Comparison of ENCODE assay signal across 29 cellular contexts in the genomic region with DNA sequence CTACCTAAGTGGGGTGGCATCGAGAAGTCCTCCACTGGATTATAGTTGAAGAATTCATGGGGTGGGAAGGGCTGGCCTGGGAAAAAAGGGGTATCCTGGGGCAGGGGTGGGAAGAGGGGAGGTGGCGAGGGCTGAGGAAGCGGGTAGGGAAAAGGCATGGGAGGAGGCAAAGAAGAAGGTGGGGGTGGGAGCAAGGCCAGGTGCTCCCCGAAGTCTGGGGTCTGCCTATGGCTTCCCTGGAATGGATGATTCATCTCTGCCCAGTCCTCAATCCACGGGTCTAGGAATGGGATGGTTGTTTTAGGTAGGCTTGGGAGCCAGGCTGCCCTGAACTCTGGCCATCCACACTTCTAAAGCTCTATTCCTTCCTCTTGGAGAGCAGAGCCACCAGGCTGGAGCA. TPM values are rescaled to one million over a fixed set of nuclear protein-coding genes. Genes with fewer than 3 reads are reported as not detected.
"Had no signal": no experiment of that assay in that cellular context is flagged by ENCODE, and none has a peak within 500 bp of the region (broad histone marks: within the 10 kb centered on the region; RNA-seq: fewer than 3 reads in every experiment).

No MANE protein-coding gene starts in this region.

- FAIRE-seq: RCC 7860, TTC549 had no signal

- H3K27ac Mint-ChIP-seq: activated B cell treated with CpG ODN at 0.5 μM for 24 hours; activated CD4-positive, alpha-beta T cell treated with anti-CD3 and anti-CD28 coated beads, Interleukin-2, amount 10 ng/mL, durations not matched to agents 24 days and 14 days; activated naive CD4-positive, alpha-beta T cell treated with anti-CD3 and anti-CD28 coated beads for 36 hours; activated naive CD8-positive, alpha-beta T cell treated with anti-CD3 and anti-CD28 coated beads, Interleukin-2, amount 10 ng/mL, durations not matched to agents 7 days and 5 days; activated T-helper 17 cell treated with anti-CD3 and anti-CD28 coated beads, Interleukin-2, amount 50 U/mL, for 72 hours had no signal

- DNase-seq: activated B cell treated with CpG ODN at 0.5 μM for 24 hours; activated CD4-positive, alpha-beta T cell treated with anti-CD3 and anti-CD28 coated beads for 1 hour; activated CD4-positive, alpha-beta T cell treated with anti-CD3 and anti-CD28 coated beads, Interleukin-2, amount 10 ng/mL, durations not matched to agents 24 days and 14 days; activated CD4-positive, alpha-beta T cell treated with anti-CD3 and anti-CD28 coated beads, Interleukin-2, amount 50 U/mL, for 48 hours; activated gamma-delta T cell; activated naive CD4-positive, alpha-beta T cell treated with anti-CD3 and anti-CD28 coated beads for 36 hours; activated naive CD8-positive, alpha-beta T cell treated with anti-CD3 and anti-CD28 coated beads, Interleukin-2, amount 10 ng/mL, durations not matched to agents 7 days and 5 days; activated T-cell treated with anti-CD3 and anti-CD28 coated beads for 4 hours; activated T-cell treated with anti-CD3 and anti-CD28 coated beads, Interleukin-2, amount 50 U/mL, for 48 hours; adrenal gland; anterior cingulate cortex; caudate nucleus; Kasumi-1; KBM-7; NCI-H1105 treated with DMSO at 0.1 percent for 48 hours; NCI-H1436 treated with DMSO at 0.1 percent for 48 hours; NCI-H187; NCI-H2081; NCI-H510A treated with DMSO at 0.1 percent for 48 hours; NCI-H69; PC-3; SIG-M5; T-helper 2 cell; T1000 had no signal

- H3K9me3 Mint-ChIP-seq: activated B cell treated with CpG ODN at 0.5 μM for 24 hours; activated naive CD4-positive, alpha-beta T cell treated with anti-CD3 and anti-CD28 coated beads for 36 hours; activated naive CD8-positive, alpha-beta T cell treated with anti-CD3 and anti-CD28 coated beads, Interleukin-2, amount 10 ng/mL, durations not matched to agents 7 days and 5 days had no signal

- H3K27ac ChIP-seq: adrenal gland, breast epithelium had no signal

- H3K9me3 ChIP-seq: adrenal gland, breast epithelium had no signal

- H3K27me3 Mint-ChIP-seq: activated B cell treated with CpG ODN at 0.5 μM for 24 hours; activated T-helper 17 cell treated with anti-CD3 and anti-CD28 coated beads, Interleukin-2, amount 50 U/mL, for 72 hours had no signal

- H3K4me3 ChIP-seq: adrenal gland, breast epithelium had no signal

- ATAC-seq: activated T-helper 17 cell treated with anti-CD3 and anti-CD28 coated beads, Interleukin-2, amount 50 U/mL, for 72 hours; PC-3 had no signal

- H3K4me3 Mint-ChIP-seq: activated B cell treated with CpG ODN at 0.5 μM for 24 hours; activated CD4-positive, alpha-beta T cell treated with anti-CD3 and anti-CD28 coated beads, Interleukin-2, amount 10 ng/mL, durations not matched to agents 24 days and 14 days; activated naive CD4-positive, alpha-beta T cell treated with anti-CD3 and anti-CD28 coated beads for 36 hours; activated naive CD8-positive, alpha-beta T cell treated with anti-CD3 and anti-CD28 coated beads, Interleukin-2, amount 10 ng/mL, durations not matched to agents 7 days and 5 days; activated T-helper 17 cell treated with anti-CD3 and anti-CD28 coated beads, Interleukin-2, amount 50 U/mL, for 72 hours had no signal

- H3K27me3 ChIP-seq: adrenal gland, breast epithelium had no signal

- H3K36me3 ChIP-seq: adrenal gland, breast epithelium had no signal

RNA-seq across cellular contexts. Expression of gene TMEM239, which starts 19.9 kb away (rescaled TPM):
- total RNA-seq: activated B cell treated with CpG ODN at 0.5 μM for 24 hours; activated CD4-positive, alpha-beta T cell treated with anti-CD3 and anti-CD28 coated beads, Interleukin-2, amount 10 ng/mL, durations not matched to agents 24 days and 14 days; activated CD8-positive, alpha-beta memory T cell treated with anti-CD3 and anti-CD28 coated beads for 36 hours; activated naive CD4-positive, alpha-beta T cell treated with anti-CD3 and anti-CD28 coated beads for 36 hours; activated naive CD8-positive, alpha-beta T cell treated with anti-CD3 and anti-CD28 coated beads, Interleukin-2, amount 10 ng/mL, durations not matched to agents 7 days and 5 days; activated T-helper 17 cell treated with anti-CD3 and anti-CD28 coated beads, Interleukin-2, amount 50 U/mL, for 72 hours; adrenal gland had no signal

RNA-seq across cellular contexts. Expression of gene C20orf141, which starts 21.2 kb away (rescaled TPM):
- total RNA-seq: activated B cell treated with CpG ODN at 0.5 μM for 24 hours; activated CD4-positive, alpha-beta T cell treated with anti-CD3 and anti-CD28 coated beads, Interleukin-2, amount 10 ng/mL, durations not matched to agents 24 days and 14 days; activated CD8-positive, alpha-beta memory T cell treated with anti-CD3 and anti-CD28 coated beads for 36 hours; activated naive CD4-positive, alpha-beta T cell treated with anti-CD3 and anti-CD28 coated beads for 36 hours; activated naive CD8-positive, alpha-beta T cell treated with anti-CD3 and anti-CD28 coated beads, Interleukin-2, amount 10 ng/mL, durations not matched to agents 7 days and 5 days; activated T-helper 17 cell treated with anti-CD3 and anti-CD28 coated beads, Interleukin-2, amount 50 U/mL, for 72 hours; adrenal gland; breast epithelium; PC-3 had no signal

RNA-seq across cellular contexts. Expression of gene CPXM1, which starts 35.6 kb away (rescaled TPM):
- total RNA-seq: PC-3 had no signal
